11 cellular contexts compared by ENCODE assay signal in genomic region chr3:128094295-128095151, GRCh38. TPM values are rescaled to one million over a fixed set of nuclear protein-coding genes. Genes with fewer than 3 reads are reported as not detected.
DNase-seq lines count a peak whose midpoint lies in the region; ATAC-seq and TF ChIP-seq lines count a peak whose summit lies in the region.
"Had no signal": no experiment of that assay in that cellular context is flagged by ENCODE, and none has a peak within 500 bp of the region (broad histone marks: within the 10 kb centered on the region; RNA-seq: fewer than 3 reads in every experiment).

No MANE protein-coding gene starts in this region.

- peak overlapping the region; percentile 6 for H3K27ac Mint-ChIP-seq in T-helper 2 cell treated with Interferon-gamma antibody and Interleukin-4, amounts not matched to agents 5 μg/mL and 100 μg/mL, for 36 hours
- H3K27ac Mint-ChIP-seq: endodermal cell had no signal

- peaks cover 14% of the 10 kb centered on the region for H3K79me2 ChIP-seq in ACC112 (ENCODE audit: control insufficient read depth, insufficient read depth, low read length, unreplicated experiment)

- H3K9me3 ChIP-seq in sigmoid colon = no peaks in the 10 kb centered on the region

- intact Hi-C loops in sigmoid colon (cut with DNase I) = loop anchor here (2.0 to 5.0 kb wide), 2 partner anchors 404 to 513 kb away; no protein-coding TSS in a partner anchor

- no peak overlapping the region for H3K4me3 ChIP-seq in ACC112 (ENCODE audit: low read depth, low read length)
- no peak overlapping the region for H3K4me3 ChIP-seq in epithelial cell of proximal tubule (ENCODE audit: low read depth, low read length)
- no peak overlapping the region for H3K4me3 ChIP-seq in sigmoid colon

- no peaks in the 10 kb centered on the region for H3K9me3 Mint-ChIP-seq in T-helper 2 cell treated with Interferon-gamma antibody and Interleukin-4, amounts not matched to agents 5 μg/mL and 100 μg/mL, for 36 hours
- H3K9me3 Mint-ChIP-seq: endodermal cell had no signal

- WGBS in sigmoid colon, 2 donors = 86 to 88% methylated on average over 13 of the region's 13 CpGs

- H3K27me3 ChIP-seq in ACC112 (ENCODE audit: insufficient read depth, low read length) (no peaks in the 10 kb centered on the region), sigmoid colon (no peaks in the 10 kb centered on the region)

- no peak overlapping the region for H3K4me3 Mint-ChIP-seq in T-helper 2 cell treated with Interferon-gamma antibody and Interleukin-4, amounts not matched to agents 5 μg/mL and 100 μg/mL, for 36 hours
- H3K4me3 Mint-ChIP-seq: CD14-positive monocyte, endodermal cell had no signal

- ATAC-seq in GM18498 (IDR thresholded peaks at IDR 0.05; ENCODE audit: unreplicated experiment) (peak; percentile 6), GM21619 (IDR thresholded peaks at IDR 0.05; ENCODE audit: unreplicated experiment) (no peak)

- H3K27ac ChIP-seq in ACC112 (ENCODE audit: low read depth, low read length) (peak overlapping the region; percentile 33; the same call in 1 of the 2 replicates), sigmoid colon (peak overlapping the region in 1 of 4 donors; percentile 38)

- DNase-seq in T-helper 2 cell treated with Interferon-gamma antibody and Interleukin-4, amounts not matched to agents 5 μg/mL and 100 μg/mL, for 36 hours (ENCODE audit: low spot score) = no peak
- DNase-seq in epithelial cell of proximal tubule (ENCODE audit: low read depth) (no peak), cortex of kidney (lab: John Stamatoyannopoulos, UW) (no peak), NCI-H69 (lab: John Stamatoyannopoulos, UW) (no peak), sigmoid colon (no peak)
- DNase-seq: NCI-H1436 treated with DMSO at 0.1 percent for 48 hours had no signal

- H3K4me1 ChIP-seq in ACC112 (ENCODE audit: control insufficient read depth, insufficient read depth, low read length, unreplicated experiment) (peaks cover 23% of the 10 kb centered on the region), sigmoid colon (peaks cover 0 to 8% (median 4%) of the 10 kb centered on the region in 4 donors)

- peaks cover 8% of the 10 kb centered on the region for H3K4me1 Mint-ChIP-seq in T-helper 2 cell treated with Interferon-gamma antibody and Interleukin-4, amounts not matched to agents 5 μg/mL and 100 μg/mL, for 36 hours (ENCODE audit: low read depth)
- H3K4me1 Mint-ChIP-seq: CD14-positive monocyte had no signal

- no peak for TF ChIP-seq EP300 in sigmoid colon (IDR thresholded peaks at IDR 0.05)

- no peak for TF ChIP-seq POLR2A in sigmoid colon (IDR thresholded peaks at IDR 0.05)

- TF ChIP-seq CTCF in epithelial cell of proximal tubule (conservative IDR thresholded peaks at IDR 0.05; ENCODE audit: low read depth, low read length) (peak; percentile 35), sigmoid colon (IDR thresholded peaks at IDR 0.05) (no peak)

- no peaks in the 10 kb centered on the region for H3K27me3 Mint-ChIP-seq in T-helper 2 cell treated with Interferon-gamma antibody and Interleukin-4, amounts not matched to agents 5 μg/mL and 100 μg/mL, for 36 hours (ENCODE audit: low read depth)

- peaks cover 31% of the 10 kb centered on the region for H3K36me3 Mint-ChIP-seq in T-helper 2 cell treated with Interferon-gamma antibody and Interleukin-4, amounts not matched to agents 5 μg/mL and 100 μg/mL, for 36 hours (ENCODE audit: low read depth)

- H2AFZ ChIP-seq in ACC112 (ENCODE audit: low read length, unreplicated experiment) = no peak overlapping the region

- H3K36me3 ChIP-seq in ACC112 (ENCODE audit: insufficient read depth, low read length) (peaks cover 17% of the 10 kb centered on the region; the same call in 1 of the 2 replicates), sigmoid colon (peaks cover 0 to 41% (median 16%) of the 10 kb centered on the region in 4 donors)

RNA-seq across cellular contexts. Expression of gene RUVBL1, which starts 29.1 kb away (rescaled TPM):
- total RNA-seq in epithelial cell of proximal tubule = 82.7 and 148 TPM in 2 replicates
- total RNA-seq in sigmoid colon = 10 to 100 TPM; 16.3 to 20.9 (median 17.1) TPM
- 10 to 100 TPM; 12.0 to 40.6 (median 12.7) TPM for polyA plus RNA-seq in sigmoid colon

RNA-seq across cellular contexts. Expression of gene SEC61A1, which starts 42.3 kb away (rescaled TPM):
- total RNA-seq in epithelial cell of proximal tubule = 150 and 242 TPM in 2 replicates
- total RNA-seq in sigmoid colon = 10 to 100 TPM; 52.3 to 82.5 (median 63.0) TPM
- 100 to 1,000 TPM in 1 of 3 donors, 10 to 100 TPM in 2; 17.4 to 152 (median 20.1) TPM for polyA plus RNA-seq in sigmoid colon

RNA-seq across cellular contexts. Expression of gene EEFSEC, which starts 58.8 kb away (rescaled TPM):
- total RNA-seq in epithelial cell of proximal tubule (10.1 and 20.6 TPM in 2 replicates), sigmoid colon (10 to 100 TPM in 3 of 4 donors, 1 to 10 TPM in 1; 8.6 to 16.1 (median 12.9) TPM)
- polyA plus RNA-seq in sigmoid colon = 10 to 100 TPM in 1 of 3 donors, 1 to 10 TPM in 2; 5.3 to 12.5 (median 9.0) TPM
